Comparison of ENCODE assay signal across 29 cellular contexts in genomic region chr10:129758180-129758579, GRCh38.
DNase-seq lines count a peak whose midpoint lies in the region; ATAC-seq, FAIRE-seq and TF ChIP-seq lines count a peak whose summit lies in the region.
"Had no signal": no experiment of that assay in that cellular context is flagged by ENCODE, and none has a peak within 500 bp of the region (broad histone marks: within the 10 kb centered on the region; RNA-seq: fewer than 3 reads in every experiment).

No MANE protein-coding gene starts in this region.

- H3K36me3 Mint-ChIP-seq in activated CD4-positive, alpha-beta T cell treated with anti-CD3 and anti-CD28 coated beads, Interleukin-2, amount 10 ng/mL, durations not matched to agents 7 days and 5 days (ENCODE audit: low read depth) = no peaks in the 10 kb centered on the region

- 97% methylated on average over 5 of the region's 8 CpGs for WGBS in mesenchymal stem cell

- POLR2A ChIA-PET in activated CD4-positive, alpha-beta T cell treated with anti-CD3 and anti-CD28 coated beads, Interleukin-2, amount 10 ng/mL, durations not matched to agents 7 days and 5 days (lab: Charles Lee) = no interaction called here

- H2BK12ac ChIP-seq in mesenchymal stem cell (ENCODE audit: low read length in 2 of 2) = no peak overlapping the region

- intact Hi-C loops in kidney (cut with DNase I) = no loop called here
- intact Hi-C loops in sciatic nerve (cut with DNase I) = loop anchor here (5.0 kb wide), 1 partner anchor 1164 kb away; no protein-coding TSS in a partner anchor

- no peak overlapping the region for H2AFZ ChIP-seq in mesenchymal stem cell (ENCODE audit: low read depth, low read length)
- H2AFZ ChIP-seq: GM23248 had no signal

- peaks cover 15 to 29% (median 20%) of the 10 kb centered on the region in 11 experiments for H3K9me3 ChIP-seq in BLaER1 treated with 17β-estradiol and CSF1 and Interleukin-3, amounts not matched to agents 10 nM and 100 nM (replicated peaks in 1 of 11)
- H3K9me3 ChIP-seq in kidney (ENCODE audit: control insufficient read depth in 1 of 2, low read length in 2 of 2) (peaks cover 0 to 4% of the 10 kb centered on the region in 2 donors), mesenchymal stem cell (ENCODE audit: control insufficient read depth, low read length) (peaks cover 3% of the 10 kb centered on the region)
- H3K9me3 ChIP-seq: gastrocnemius medialis had no signal

- H3K9ac ChIP-seq in BLaER1 treated with 17β-estradiol and CSF1 and Interleukin-3, amounts not matched to agents 10 nM and 100 nM = no peak overlapping the region
- H3K9ac ChIP-seq in kidney (ENCODE audit: low read length in 2 of 2) (no peak overlapping the region), mesenchymal stem cell (ENCODE audit: low read length) (no peak overlapping the region)
- H3K9ac ChIP-seq: GM23248, SK-N-SH had no signal

- CTCF ChIA-PET in activated CD4-positive, alpha-beta T cell treated with anti-CD3 and anti-CD28 coated beads, Interleukin-2, amount 10 ng/mL, durations not matched to agents 7 days and 5 days (lab: Charles Lee) = no interaction called here

- no peaks in the 10 kb centered on the region for H3K27me3 Mint-ChIP-seq in activated CD4-positive, alpha-beta T cell treated with anti-CD3 and anti-CD28 coated beads, Interleukin-2, amount 10 ng/mL, durations not matched to agents 7 days and 5 days
- H3K27me3 Mint-ChIP-seq: activated CD4-positive, alpha-beta T cell treated with anti-CD3 and anti-CD28 coated beads for 36 hours; B cell; stimulated activated naive CD8-positive, alpha-beta T cell treated with anti-CD3 and anti-CD28 coated beads, Interleukin-15, amount 100 ng/mL, for 72 hours; T-helper 17 cell had no signal

- no peak overlapping the region for H3K4ac ChIP-seq in mesenchymal stem cell (ENCODE audit: low read depth in 1 of 2, low read length in 2 of 2)

- H3K14ac ChIP-seq in mesenchymal stem cell (ENCODE audit: low read length in 2 of 2) = no peak overlapping the region

- no peak for TF ChIP-seq CTCF in kidney (IDR thresholded peaks at IDR 0.05; ENCODE audit: borderline replicate concordance, extremely low read depth, insufficient read depth)

- no peak overlapping the region for H2AK5ac ChIP-seq in mesenchymal stem cell (ENCODE audit: low read length, severe bottlenecking)

- H3K27ac Mint-ChIP-seq in activated CD4-positive, alpha-beta T cell treated with anti-CD3 and anti-CD28 coated beads, Interleukin-2, amount 10 ng/mL, durations not matched to agents 7 days and 5 days = no peak overlapping the region
- H3K27ac Mint-ChIP-seq: activated CD4-positive, alpha-beta T cell treated with anti-CD3 and anti-CD28 coated beads for 36 hours; B cell; T-helper 17 cell had no signal

- no peaks in the 10 kb centered on the region; a peak in 2 of 22 replicates for H4K20me1 ChIP-seq in BLaER1 treated with 17β-estradiol and CSF1 and Interleukin-3, amounts not matched to agents 10 nM and 100 nM

- H2BK120ac ChIP-seq in mesenchymal stem cell (ENCODE audit: low read depth, low read length) = no peak overlapping the region

- H3K4me2 ChIP-seq in BLaER1 treated with 17β-estradiol and CSF1 and Interleukin-3, amounts not matched to agents 10 nM and 100 nM = peak overlapping the region in 9 of 11 experiments; percentile 7 to 91 (median 85); a peak in 8 of 22 replicates
- H3K4me2 ChIP-seq in mesenchymal stem cell (ENCODE audit: low read length, poor library complexity, severe bottlenecking) = no peak overlapping the region
- H3K4me2 ChIP-seq: A549, SK-N-SH had no signal

- no peak overlapping the region for H4K91ac ChIP-seq in mesenchymal stem cell (ENCODE audit: low read length)

- H3K9me3 Mint-ChIP-seq in activated CD4-positive, alpha-beta T cell treated with anti-CD3 and anti-CD28 coated beads, Interleukin-2, amount 10 ng/mL, durations not matched to agents 7 days and 5 days = no peaks in the 10 kb centered on the region

- FAIRE-seq in kidney (lab: Jason Lieb, UNC) (no peak), GM12891 (lab: Jason Lieb, UNC) (no peak)
- FAIRE-seq: A549 had no signal

- DNase-seq in activated CD4-positive, alpha-beta T cell treated with anti-CD3 and anti-CD28 coated beads, Interleukin-2, amount 10 ng/mL, durations not matched to agents 7 days and 5 days = peak; percentile 1
- no peak for DNase-seq in activated CD4-positive, alpha-beta T cell treated with anti-CD3 and anti-CD28 coated beads, Interleukin-2, amount 50 U/mL, for 1 hour
- DNase-seq in kidney (peak; percentile 10), sciatic nerve (ENCODE audit: low spot score) (peak; percentile 12), HK-2 (ENCODE audit: unreplicated experiment) (no peak), GM12891 (ENCODE audit: insufficient read length, low spot score) (no peak), mesenchymal stem cell (no peak)
- DNase-seq: activated CD4-positive, alpha-beta T cell treated with anti-CD3 and anti-CD28 coated beads for 36 hours; activated gamma-delta T cell; brain microvascular endothelial cell; DMS53; effector memory CD4-positive, alpha-beta T cell; esophagus squamous epithelium; gastrocnemius medialis; GDM1; GM23248; IMR-90; NCI-H1105; NCI-H1930; NCI-H526 treated with DMSO at 0.1 percent for 48 hours; occipital lobe; SK-N-SH; T-helper 17 cell had no signal

- H3K4me1 ChIP-seq in BLaER1 treated with 17β-estradiol and CSF1 and Interleukin-3, amounts not matched to agents 10 nM and 100 nM = peaks cover 13 to 40% (median 22%) of the 10 kb centered on the region in 10 experiments
- H3K4me1 ChIP-seq in kidney (ENCODE audit: control insufficient read depth in 1 of 2, insufficient read depth in 1 of 2, low read depth in 1 of 2, low read length in 2 of 2) (peaks cover 0 to 3% of the 10 kb centered on the region in 2 donors), mesenchymal stem cell (ENCODE audit: control insufficient read depth, insufficient read depth, low read depth, low read length) (no peaks in the 10 kb centered on the region)
- H3K4me1 ChIP-seq: A549 had no signal

- no peak overlapping the region for H3K4me3 ChIP-seq in BLaER1 treated with 17β-estradiol and CSF1 and Interleukin-3, amounts not matched to agents 10 nM and 100 nM
- H3K4me3 ChIP-seq in kidney (ENCODE audit: low read length in 2 of 2) = no peak overlapping the region
- no peak overlapping the region for H3K4me3 ChIP-seq in mesenchymal stem cell (ENCODE audit: insufficient read depth in 1 of 2, low read depth in 1 of 2, low read length in 2 of 2)
- H3K4me3 ChIP-seq: A549, tibial nerve had no signal

- no peak for ATAC-seq in sciatic nerve
- ATAC-seq: A549; activated CD4-positive, alpha-beta T cell treated with anti-CD3 and anti-CD28 coated beads for 36 hours; gastrocnemius medialis; stimulated activated naive CD8-positive, alpha-beta T cell treated with anti-CD3 and anti-CD28 coated beads, Interleukin-15, amount 100 ng/mL, for 72 hours; T-helper 17 cell had no signal

- no peak overlapping the region for H2BK5ac ChIP-seq in mesenchymal stem cell (ENCODE audit: low read depth, low read length, poor library complexity, severe bottlenecking)

- H3K4me3 Mint-ChIP-seq in activated CD4-positive, alpha-beta T cell treated with anti-CD3 and anti-CD28 coated beads, Interleukin-2, amount 10 ng/mL, durations not matched to agents 7 days and 5 days = no peak overlapping the region
- H3K4me3 Mint-ChIP-seq: T-helper 17 cell had no signal

- H3K36me3 ChIP-seq in BLaER1 treated with 17β-estradiol and CSF1 and Interleukin-3, amounts not matched to agents 10 nM and 100 nM = peaks cover 13 to 67% (median 45%) of the 10 kb centered on the region in 11 experiments
- H3K36me3 ChIP-seq in kidney (ENCODE audit: control insufficient read depth in 1 of 2, insufficient read depth in 2 of 2, low read length in 2 of 2) = peaks cover 0 to 4% of the 10 kb centered on the region in 2 donors
- peaks cover 13 to 20% of the 10 kb centered on the region in 2 experiments for H3K36me3 ChIP-seq in mesenchymal stem cell (ENCODE audit: control insufficient read depth in 1 of 2, insufficient read depth in 2 of 2, low read depth in 1 of 2, low read length in 2 of 2)
- H3K36me3 ChIP-seq: brain microvascular endothelial cell, gastrocnemius medialis had no signal

- no peak overlapping the region for H2BK15ac ChIP-seq in mesenchymal stem cell (ENCODE audit: low read depth, poor library complexity, severe bottlenecking)

- H3K27ac ChIP-seq in BLaER1 treated with 17β-estradiol and CSF1 and Interleukin-3, amounts not matched to agents 10 nM and 100 nM = no peak overlapping the region
- no peak overlapping the region for H3K27ac ChIP-seq in kidney (ENCODE audit: low read depth in 2 of 2, low read length in 2 of 2)
- H3K27ac ChIP-seq in mesenchymal stem cell (ENCODE audit: low read length, poor library complexity, severe bottlenecking) = no peak overlapping the region
- H3K27ac ChIP-seq: A549, brain microvascular endothelial cell, gastrocnemius medialis, GM23248, RWPE1 had no signal

- H3K79me1 ChIP-seq in mesenchymal stem cell (replicated peaks; ENCODE audit: low read length, poor library complexity, severe bottlenecking) = peaks cover 1% of the 10 kb centered on the region

- no peak overlapping the region for H3K18ac ChIP-seq in mesenchymal stem cell (ENCODE audit: low read depth in 1 of 2, low read length in 2 of 2)

- H3K23ac ChIP-seq in mesenchymal stem cell (ENCODE audit: low read length in 2 of 2) = no peak overlapping the region

- TF ChIP-seq POLR2A in GM12891 (IDR thresholded peaks at IDR 0.05; ENCODE audit: low read depth, low read length) = no peak

- H4K8ac ChIP-seq in mesenchymal stem cell (ENCODE audit: low read length) = no peak overlapping the region

- no peaks in the 10 kb centered on the region for H3K27me3 ChIP-seq in BLaER1 treated with 17β-estradiol and CSF1 and Interleukin-3, amounts not matched to agents 10 nM and 100 nM
- H3K27me3 ChIP-seq in mesenchymal stem cell (ENCODE audit: control insufficient read depth in 1 of 2, insufficient read depth in 1 of 2, low read length in 2 of 2) = no peaks in the 10 kb centered on the region
- H3K27me3 ChIP-seq: brain microvascular endothelial cell, esophagus squamous epithelium, gastrocnemius medialis, tibial nerve had no signal

- H3K4me1 Mint-ChIP-seq in activated CD4-positive, alpha-beta T cell treated with anti-CD3 and anti-CD28 coated beads, Interleukin-2, amount 10 ng/mL, durations not matched to agents 7 days and 5 days = peaks cover 12% of the 10 kb centered on the region
- H3K4me1 Mint-ChIP-seq: T-helper 17 cell had no signal

TF ChIP-seq in GM12891, 5 proteins besides CTCF, POLR2A, EP300 and RAD21:
- TF ChIP-seq SPI1 (IDR thresholded peaks at IDR 0.05; ENCODE audit: low read depth, low read length) (no peak), POLR2AphosphoS5 (IDR thresholded peaks at IDR 0.05; ENCODE audit: low read depth, low read length) (no peak), TAF1 (IDR thresholded peaks at IDR 0.05; ENCODE audit: low read depth, low read length) (no peak), PAX5 (IDR thresholded peaks at IDR 0.05; ENCODE audit: insufficient read depth, low read length, severe bottlenecking) (no peak), POU2F2 (IDR thresholded peaks at IDR 0.05; ENCODE audit: low read depth, low read length) (no peak)
TF ChIP-seq in GM12891: peak in this region for 0.

Comparison
In these comparisons a context has a peak if more than half of its experiments do, and no peak if none do; other contexts are left out.
1. DNase-seq: peak in activated CD4-positive, alpha-beta T cell treated with anti-CD3 and anti-CD28 coated beads, Interleukin-2, amount 10 ng/mL, durations not matched to agents 7 days and 5 days (single experiment), kidney (single experiment) and sciatic nerve (single experiment); none in activated CD4-positive, alpha-beta T cell treated with anti-CD3 and anti-CD28 coated beads, Interleukin-2, amount 50 U/mL, for 1 hour (single experiment), HK-2 (single experiment), GM12891 (single experiment) and mesenchymal stem cell (single experiment).